Comparison of ENCODE assay signal across 16 cellular contexts in the genomic region with DNA sequence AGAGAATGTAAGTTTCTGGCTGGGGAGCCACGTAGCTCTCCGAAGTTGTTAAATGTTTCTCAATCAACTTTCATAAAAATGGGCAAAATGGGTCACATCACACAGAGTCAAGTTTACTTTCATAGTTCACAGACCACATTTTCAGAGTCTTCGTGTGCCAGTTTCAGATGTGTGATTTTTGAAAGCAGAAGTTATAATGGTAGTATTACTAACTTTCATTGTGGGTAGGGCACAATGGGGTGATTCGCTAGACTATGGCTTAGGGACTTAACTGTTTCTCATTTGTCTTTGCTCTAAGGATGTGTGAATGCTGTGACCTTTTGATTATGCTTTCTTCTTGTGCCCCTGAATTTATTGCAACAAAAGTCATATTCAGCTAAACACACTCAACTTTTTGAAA.
DNase-seq lines count a peak whose midpoint lies in the region; ATAC-seq and TF ChIP-seq lines count a peak whose summit lies in the region.
"Had no signal": no experiment of that assay in that cellular context is flagged by ENCODE, and none has a peak within 500 bp of the region (broad histone marks: within the 10 kb centered on the region; RNA-seq: fewer than 3 reads in every experiment).

No MANE protein-coding gene starts in this region.

- no peak for TF ChIP-seq CTCF in breast epithelium (IDR thresholded peaks at IDR 0.05)
- no peak for TF ChIP-seq CTCF in glutamatergic neuron (IDR thresholded peaks at IDR 0.05; ENCODE audit: partially characterized antibody, unreplicated experiment)

- H3K9me3 Mint-ChIP-seq in naive thymus-derived CD4-positive, alpha-beta T cell, result no peaks in the 10 kb centered on the region
- H3K9me3 Mint-ChIP-seq in glutamatergic neuron (ENCODE audit: unreplicated experiment), result no peaks in the 10 kb centered on the region

- no peaks in the 10 kb centered on the region for H3K9me3 ChIP-seq in naive thymus-derived CD4-positive, alpha-beta T cell (ENCODE audit: control insufficient read depth in 2 of 3, low read length in 3 of 3)
- no peaks in the 10 kb centered on the region for H3K9me3 ChIP-seq in breast epithelium
- H3K9me3 ChIP-seq: neutrophil, transverse colon had no signal

- peaks cover 0 to 21% (median 0%) of the 10 kb centered on the region in 5 donors for H3K36me3 Mint-ChIP-seq in naive thymus-derived CD4-positive, alpha-beta T cell
- no peaks in the 10 kb centered on the region for H3K36me3 Mint-ChIP-seq in glutamatergic neuron (ENCODE audit: unreplicated experiment)

- peak; percentile 66 for ATAC-seq in GM21381 (IDR thresholded peaks at IDR 0.05; ENCODE audit: unreplicated experiment)
- peak; percentile 45 for ATAC-seq in naive thymus-derived CD4-positive, alpha-beta T cell

- H3K27ac Mint-ChIP-seq in naive thymus-derived CD4-positive, alpha-beta T cell, result no peak overlapping the region
- no peak overlapping the region for H3K27ac Mint-ChIP-seq in glutamatergic neuron (ENCODE audit: unreplicated experiment)

- peaks cover 17 to 20% of the 10 kb centered on the region in 2 donors for H3K4me1 ChIP-seq in naive thymus-derived CD4-positive, alpha-beta T cell (ENCODE audit: control insufficient read depth in 2 of 2, insufficient read depth in 2 of 2, low read length in 2 of 2)
- no peaks in the 10 kb centered on the region for H3K4me1 ChIP-seq in breast epithelium

- CTCF ChIA-PET in naive thymus-derived CD4-positive, alpha-beta T cell (lab: Charles Lee), result interaction anchor here (0.6 kb wide), 1 partner anchor 170 kb away, joined by 3 read pairs; no protein-coding TSS in a partner anchor

- POLR2A ChIA-PET in naive thymus-derived CD4-positive, alpha-beta T cell (lab: Charles Lee), result interaction anchor here (0.6 kb wide), 1 partner anchor 830 kb away, joined by 3 read pairs; no protein-coding TSS in a partner anchor

- no peak overlapping the region for H3K4me3 Mint-ChIP-seq in naive thymus-derived CD4-positive, alpha-beta T cell
- no peak overlapping the region for H3K4me3 Mint-ChIP-seq in glutamatergic neuron (ENCODE audit: unreplicated experiment)

- peaks cover 21 to 38% (median 31%) of the 10 kb centered on the region in 7 donors for H3K4me1 Mint-ChIP-seq in naive thymus-derived CD4-positive, alpha-beta T cell
- H3K4me1 Mint-ChIP-seq in glutamatergic neuron (ENCODE audit: low read depth, unreplicated experiment), result no peaks in the 10 kb centered on the region

- H3K27me3 ChIP-seq in naive thymus-derived CD4-positive, alpha-beta T cell (ENCODE audit: control insufficient read depth in 2 of 2, insufficient read depth in 2 of 2, low read length in 2 of 2), result no peaks in the 10 kb centered on the region
- H3K27me3 ChIP-seq in breast epithelium, result no peaks in the 10 kb centered on the region
- H3K27me3 ChIP-seq: neutrophil, transverse colon had no signal

- no peak overlapping the region for H3K27ac ChIP-seq in naive thymus-derived CD4-positive, alpha-beta T cell (ENCODE audit: low read depth, low read length)
- no peak overlapping the region for H3K27ac ChIP-seq in breast epithelium
- H3K27ac ChIP-seq: neutrophil, transverse colon had no signal

- intact Hi-C loops in naive thymus-derived CD4-positive, alpha-beta T cell (cut with micrococcal nuclease), result loop anchor here in 1 of 2 donors (5.0 kb wide), 3 partner anchors 49 to 226 kb away; partner anchors contain the start of gene SUPT3H
- intact Hi-C loops in breast epithelium (cut with DNase I; ENCODE audit: low total_unique reads), result no loop called here

- DNase-seq in activated CD4-positive, alpha-beta T cell treated with anti-CD3 and anti-CD28 coated beads, Interleukin-2, amount 50 U/mL, for 48 hours, result peak; percentile 19 to 27
- no peak for DNase-seq in activated CD4-positive, alpha-beta T cell treated with anti-CD3 and anti-CD28 coated beads, Interleukin-2, amount 50 U/mL, for 1 hour
- DNase-seq in RPMI8226 (peak; percentile 13), breast epithelium (ENCODE audit: low spot score in 2 of 2) (no peak), erythroblast (lab: John Stamatoyannopoulos, UW) (no peak), glutamatergic neuron (no peak)
- no peak for DNase-seq in naive thymus-derived CD4-positive, alpha-beta T cell
- DNase-seq: anterior cingulate cortex, dermis blood vessel endothelial cell, DMS153, GOT3, NCI-H1092 treated with DMSO at 0.1 percent for 48 hours, transverse colon had no signal

- H3K27me3 Mint-ChIP-seq in naive thymus-derived CD4-positive, alpha-beta T cell, result peaks cover 0 to 4% (median 0%) of the 10 kb centered on the region in 5 donors
- no peaks in the 10 kb centered on the region for H3K27me3 Mint-ChIP-seq in glutamatergic neuron (ENCODE audit: unreplicated experiment)

- no peak for TF ChIP-seq POLR2A in breast epithelium (IDR thresholded peaks at IDR 0.05)
- TF ChIP-seq POLR2A in erythroblast (IDR thresholded peaks at IDR 0.05; ENCODE audit: low read length), result no peak

- H3K4me3 ChIP-seq in naive thymus-derived CD4-positive, alpha-beta T cell (ENCODE audit: low read length), result no peak overlapping the region
- H3K4me3 ChIP-seq in breast epithelium, result no peak overlapping the region
- H3K4me3 ChIP-seq: lung, transverse colon had no signal

- H3K36me3 ChIP-seq in naive thymus-derived CD4-positive, alpha-beta T cell (ENCODE audit: control insufficient read depth in 2 of 3, insufficient read depth in 3 of 3, low read length in 3 of 3), result no peaks in the 10 kb centered on the region
- H3K36me3 ChIP-seq in breast epithelium, result no peaks in the 10 kb centered on the region
- H3K36me3 ChIP-seq: transverse colon had no signal

Comparison
In these comparisons a context has a peak if more than half of its experiments do, and no peak if none do; other contexts are left out.
1. DNase-seq: peak in activated CD4-positive, alpha-beta T cell treated with anti-CD3 and anti-CD28 coated beads, Interleukin-2, amount 50 U/mL, for 48 hours (2 of 2) and RPMI8226 (single experiment); none in activated CD4-positive, alpha-beta T cell treated with anti-CD3 and anti-CD28 coated beads, Interleukin-2, amount 50 U/mL, for 1 hour (single experiment), naive thymus-derived CD4-positive, alpha-beta T cell (0 of 9), breast epithelium (0 of 2), erythroblast (0 of 2) and glutamatergic neuron (single experiment).